ENCODE assay signal across 21 cellular contexts in genomic region chr12:82437744-82438143, GRCh38.
A peak's percentile ranks its signal among the peaks of the same experiment; 100 is the strongest.
DNase-seq lines count a peak whose midpoint lies in the region; ATAC-seq and TF ChIP-seq lines count a peak whose summit lies in the region.
"Had no signal": no experiment of that assay in that cellular context is flagged by ENCODE, and none has a peak within 500 bp of the region (broad histone marks: within the 10 kb centered on the region; RNA-seq: fewer than 3 reads in every experiment).

No MANE protein-coding gene starts in this region.

- DNase-seq in WERI-Rb-1 = no peak
- no peak for DNase-seq in cerebellar cortex (ENCODE audit: low spot score)
- no peak for DNase-seq in occipital lobe (lab: John Stamatoyannopoulos, UW)
- no peak for DNase-seq in NCI-H187 (lab: John Stamatoyannopoulos, UW)
- DNase-seq: activated CD4-positive, alpha-beta T cell treated with anti-CD3 and anti-CD28 coated beads, Interleukin-2, amount 50 U/mL, for 48 hours; activated T-cell treated with anti-CD3 and anti-CD28 coated beads for 4 hours; CD4-positive, alpha-beta memory T cell; effector CD8-positive, alpha-beta T cell; esophagus squamous epithelium; mesenchymal stem cell; NCI-H1417; NCI-H524; T-helper 17 cell; upper lobe of right lung had no signal

- TF ChIP-seq CTCF in WERI-Rb-1 (IDR thresholded peaks at IDR 0.05; ENCODE audit: low read depth, low read length) = no peak

- H3K4me3 ChIP-seq in WERI-Rb-1 (ENCODE audit: low read depth, low read length) = no peak overlapping the region
- H3K4me3 ChIP-seq: ascending aorta, esophagus squamous epithelium, HAP-1, right atrium auricular region, upper lobe of right lung had no signal

- H3K9me3 ChIP-seq in WERI-Rb-1 (ENCODE audit: severe bottlenecking) = no peaks in the 10 kb centered on the region
- H3K9me3 ChIP-seq: ascending aorta, esophagus squamous epithelium, HAP-1, right atrium auricular region, upper lobe of right lung had no signal

- no peak overlapping the region for H3K27ac ChIP-seq in WERI-Rb-1
- H3K27ac ChIP-seq: ascending aorta, esophagus squamous epithelium, right atrium auricular region, upper lobe of right lung had no signal

- peak; percentile 27 for ATAC-seq in GM18867 (IDR thresholded peaks at IDR 0.05; ENCODE audit: unreplicated experiment)
- ATAC-seq in GM21447 (IDR thresholded peaks at IDR 0.05; ENCODE audit: unreplicated experiment) = peak; percentile 23
- peak; percentile 41 for ATAC-seq in HG02885 (IDR thresholded peaks at IDR 0.05; ENCODE audit: poor library complexity, unreplicated experiment)
- peak; percentile 24 for ATAC-seq in HG03575 (IDR thresholded peaks at IDR 0.05; ENCODE audit: extremely low read depth, insufficient number of reproducible peaks, low FRiP score, unreplicated experiment)
- ATAC-seq: T-helper 17 cell, upper lobe of right lung had no signal

- H3K27me3 ChIP-seq in WERI-Rb-1 (ENCODE audit: insufficient read depth, low read depth, severe bottlenecking) = no peaks in the 10 kb centered on the region
- H3K27me3 ChIP-seq: ascending aorta, esophagus squamous epithelium, right atrium auricular region, upper lobe of right lung had no signal

- no peaks in the 10 kb centered on the region for H3K36me3 ChIP-seq in WERI-Rb-1
- H3K36me3 ChIP-seq: HAP-1 had no signal
